Comparison of ENCODE assay signal across 8 cellular contexts in the genomic region with DNA sequence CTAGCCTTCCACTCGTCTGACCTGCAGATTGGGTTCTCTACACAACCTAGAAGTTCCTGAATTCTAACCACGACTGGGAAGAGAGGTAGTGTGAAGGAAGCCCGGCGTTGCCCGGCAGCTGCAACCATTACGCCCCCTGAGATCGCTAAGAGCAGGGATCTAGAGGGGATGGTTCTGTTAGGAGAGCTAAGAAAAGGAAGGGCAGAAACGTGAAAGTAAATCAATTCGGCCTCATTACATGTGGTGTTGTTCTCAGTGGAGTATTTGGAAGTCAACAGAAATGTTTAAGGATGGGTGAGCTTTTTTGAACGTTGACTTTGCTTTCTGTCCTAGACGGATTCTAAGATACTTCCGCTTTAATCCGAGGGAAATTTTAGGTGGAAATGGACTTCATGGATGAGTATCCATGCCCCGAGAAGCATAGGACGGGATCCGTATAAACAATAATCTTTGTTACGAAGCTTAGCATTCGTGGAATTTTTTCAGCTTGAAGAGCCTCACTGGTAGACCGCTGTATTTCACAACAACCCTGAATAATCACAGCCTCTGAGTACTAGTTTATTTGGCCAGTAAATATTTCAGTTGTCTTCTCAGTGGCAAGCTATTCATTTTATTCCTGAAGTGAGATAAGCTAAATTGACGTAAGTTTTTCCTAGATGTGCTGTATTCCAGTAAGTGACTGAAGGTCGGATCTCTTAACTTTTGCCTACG. TPM values are rescaled to one million over a fixed set of nuclear protein-coding genes. Genes with fewer than 3 reads are reported as not detected.
A peak's percentile ranks its signal among the peaks of the same experiment; 100 is the strongest.
DNase-seq lines count a peak whose midpoint lies in the region; ATAC-seq and TF ChIP-seq lines count a peak whose summit lies in the region.

No MANE protein-coding gene starts in this region.

- POLR2A ChIA-PET in Panc1 (lab: Charles Lee), result interaction anchor here (0.5 to 0.7 kb wide), 3 partner anchors 10 to 163 kb away, joined by 3 to 7 read pairs (median 4); no protein-coding TSS in a partner anchor

- H3K4me3 ChIP-seq in ACC112 (ENCODE audit: low read depth, low read length) (peak overlapping the region; percentile 95), Panc1 (ENCODE audit: low read depth in 2 of 2, low read length in 2 of 2) (peak overlapping the region; percentile 62 to 97), endocrine pancreas (ENCODE audit: control insufficient read depth, insufficient read depth, low read length) (peak overlapping the region; percentile 91), muscle layer of colon (ENCODE audit: low read depth in 1 of 2, low read length in 2 of 2) (peak overlapping the region; percentile 75 to 81)

- peaks cover 26% of the 10 kb centered on the region for H3K4me1 ChIP-seq in ACC112 (ENCODE audit: control insufficient read depth, insufficient read depth, low read length, unreplicated experiment)
- peaks cover 40% of the 10 kb centered on the region for H3K4me1 ChIP-seq in Panc1 (ENCODE audit: control insufficient read depth, insufficient read depth, low read length)
- H3K4me1 ChIP-seq in endocrine pancreas (ENCODE audit: control insufficient read depth, insufficient read depth, low read length), result peaks cover 14% of the 10 kb centered on the region
- peaks cover 12% of the 10 kb centered on the region for H3K4me1 ChIP-seq in muscle layer of colon (ENCODE audit: insufficient read depth, low read length)

- TF ChIP-seq CTCF in Panc1 (IDR thresholded peaks at IDR 0.05), result no peak

- H3K27ac ChIP-seq in ACC112 (ENCODE audit: low read depth, low read length) (peak overlapping the region; percentile 79), Panc1 (ENCODE audit: low read length) (peak overlapping the region; percentile 97), muscle layer of colon (ENCODE audit: low read depth, low read length) (peak overlapping the region; percentile 70)

- peaks cover 2% of the 10 kb centered on the region; the same call in 1 of the 2 replicates for H3K36me3 ChIP-seq in ACC112 (ENCODE audit: insufficient read depth, low read length)
- peaks cover 27% of the 10 kb centered on the region for H3K36me3 ChIP-seq in Panc1 (ENCODE audit: control insufficient read depth, insufficient read depth, low read length)
- no peaks in the 10 kb centered on the region for H3K36me3 ChIP-seq in endocrine pancreas (ENCODE audit: control insufficient read depth, insufficient read depth, low read length)
- peaks cover 10% of the 10 kb centered on the region for H3K36me3 ChIP-seq in muscle layer of colon (ENCODE audit: insufficient read depth, low read length)

- H3K79me2 ChIP-seq in ACC112 (ENCODE audit: control insufficient read depth, insufficient read depth, low read length, unreplicated experiment), result peaks cover 55% of the 10 kb centered on the region

- peak overlapping the region; percentile 92 for H2AFZ ChIP-seq in ACC112 (ENCODE audit: low read length, unreplicated experiment)

- intact Hi-C loops in Panc1 (cut with micrococcal nuclease; ENCODE audit: unreplicated experiment), result loop anchor here (1.0 kb wide), 1 partner anchor 86 kb away; no protein-coding TSS in a partner anchor

- no peaks in the 10 kb centered on the region for H3K27me3 ChIP-seq in ACC112 (ENCODE audit: insufficient read depth, low read length)
- no peaks in the 10 kb centered on the region for H3K27me3 ChIP-seq in Panc1 (ENCODE audit: control insufficient read depth, insufficient read depth, low read length)
- no peaks in the 10 kb centered on the region for H3K27me3 ChIP-seq in endocrine pancreas (ENCODE audit: control insufficient read depth, insufficient read depth, low read length)
- H3K27me3 ChIP-seq in muscle layer of colon (ENCODE audit: control insufficient read depth in 1 of 2, insufficient read depth in 2 of 2, low read length in 2 of 2), result no peaks in the 10 kb centered on the region

- peak overlapping the region; percentile 95 for H3K9ac ChIP-seq in endocrine pancreas (ENCODE audit: control insufficient read depth, insufficient read depth, low read length)
- H3K9ac ChIP-seq in muscle layer of colon (ENCODE audit: low read length), result peak overlapping the region; percentile 85

- ATAC-seq in GM21360 (IDR thresholded peaks at IDR 0.05; ENCODE audit: unreplicated experiment), result peak; percentile 5
- peak; percentile 49; the same call in 1 of the 2 replicates for ATAC-seq in Panc1
- ATAC-seq in GM21526 (IDR thresholded peaks at IDR 0.05; ENCODE audit: low FRiP score, unreplicated experiment), result no peak
- ATAC-seq in HG02970 (IDR thresholded peaks at IDR 0.05; ENCODE audit: low FRiP score, unreplicated experiment), result no peak

- H3K9me3 ChIP-seq in Panc1 (ENCODE audit: control insufficient read depth, insufficient read depth, low read depth, low read length) (no peaks in the 10 kb centered on the region), endocrine pancreas (ENCODE audit: control insufficient read depth, low read length) (no peaks in the 10 kb centered on the region), muscle layer of colon (ENCODE audit: low read length) (no peaks in the 10 kb centered on the region)

- CTCF ChIA-PET in Panc1 (lab: Charles Lee), result no interaction called here

- DNase-seq in Panc1 (ENCODE audit: low read depth, low spot score), result no peak
- DNase-seq in NCI-H2196 (lab: John Stamatoyannopoulos, UW; ENCODE audit: unreplicated experiment), result no peak

- BruUV-seq in Panc1 (replicated peaks; lab: Mats Ljungman, UMichigan), result TSS peak; percentile 80

- in situ Hi-C loops in Panc1 (cut with HindIII; ENCODE audit: low pct_unique_long_range_greater_than_20kb, low sequenced_read_pairs), result no loop called here

RNA-seq across cellular contexts. Expression of gene ATP5MG, which starts 0.6 kb away (rescaled TPM):
- 504 TPM for total RNA-seq in Panc1 (2021; ENCODE audit: unreplicated experiment)
- 755 TPM for polyA plus RNA-seq in Panc1 (2012; ENCODE audit: insufficient read length)

RNA-seq across cellular contexts. Expression of gene KMT2A, which starts 34.3 kb away (rescaled TPM):
- 139 TPM for total RNA-seq in Panc1 (2021; ENCODE audit: unreplicated experiment)
- polyA plus RNA-seq in Panc1 (2012; ENCODE audit: insufficient read length), result 74.2 TPM

RNA-seq across cellular contexts. Expression of gene UBE4A, which starts 42.6 kb away (rescaled TPM):
- 57.9 TPM for total RNA-seq in Panc1 (2021; ENCODE audit: unreplicated experiment)
- 17.5 TPM for polyA plus RNA-seq in Panc1 (2012; ENCODE audit: insufficient read length)

RNA-seq across cellular contexts. Expression of gene CD3G, which starts 57.9 kb away (rescaled TPM):
- total RNA-seq in Panc1 (2021; ENCODE audit: unreplicated experiment), result 0.15 TPM
- polyA plus RNA-seq in Panc1 (2012; ENCODE audit: insufficient read length), result not detected

RNA-seq across cellular contexts. Expression of gene CD3D, which starts 59.5 kb away (rescaled TPM):
- total RNA-seq in Panc1 (2021; ENCODE audit: unreplicated experiment), result 0.39 TPM
- not detected for polyA plus RNA-seq in Panc1 (2012; ENCODE audit: insufficient read length)

Comparison
In these comparisons a context has a peak if more than half of its experiments do, and no peak if none do; other contexts are left out.
1. ATAC-seq: peak in GM21360 (single experiment) and Panc1 (single experiment); none in GM21526 (single experiment) and HG02970 (single experiment).
2. Peak in every context shown above with its lines, with median percentiles within 50 percentile points of each other: H3K27ac ChIP-seq and H3K4me3 ChIP-seq.